1 cellular context compared by ENCODE assay signal in the genomic region with DNA sequence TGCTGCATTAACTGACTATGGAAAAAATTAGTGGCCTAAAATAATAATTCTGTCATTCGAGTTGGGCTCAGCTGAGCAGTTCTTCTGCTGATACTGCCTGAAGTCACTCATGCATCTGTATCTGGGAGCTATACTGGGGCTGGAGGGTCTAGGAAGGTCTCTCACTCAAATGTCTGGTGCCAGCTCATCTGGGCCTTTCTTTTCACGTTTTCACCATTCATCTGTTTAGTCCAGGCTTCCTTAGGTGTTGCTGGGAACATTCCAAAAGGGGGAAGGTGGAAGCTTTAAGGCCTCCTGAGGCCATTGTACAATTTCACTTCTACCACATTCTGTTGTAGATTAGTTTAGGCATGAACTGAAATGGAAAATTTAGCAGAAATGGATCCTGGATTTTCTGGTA.
A peak's percentile ranks its signal among the peaks of the same experiment; 100 is the strongest.
TF ChIP-seq lines count a peak whose summit lies in the region.

No MANE protein-coding gene starts in this region.

TF ChIP-seq in HepG2, 621 proteins besides CTCF, POLR2A, EP300 and RAD21:
- peak; percentile 99 for TF ChIP-seq ZNF331 (CRISPR knock-in tag; IDR thresholded peaks at IDR 0.05)
- no peak for TF ChIP-seq ZNF256 (CRISPR knock-in tag; conservative IDR thresholded peaks at IDR 0.05)
